ENCODE assay signal across 8 cellular contexts in the genomic region with DNA sequence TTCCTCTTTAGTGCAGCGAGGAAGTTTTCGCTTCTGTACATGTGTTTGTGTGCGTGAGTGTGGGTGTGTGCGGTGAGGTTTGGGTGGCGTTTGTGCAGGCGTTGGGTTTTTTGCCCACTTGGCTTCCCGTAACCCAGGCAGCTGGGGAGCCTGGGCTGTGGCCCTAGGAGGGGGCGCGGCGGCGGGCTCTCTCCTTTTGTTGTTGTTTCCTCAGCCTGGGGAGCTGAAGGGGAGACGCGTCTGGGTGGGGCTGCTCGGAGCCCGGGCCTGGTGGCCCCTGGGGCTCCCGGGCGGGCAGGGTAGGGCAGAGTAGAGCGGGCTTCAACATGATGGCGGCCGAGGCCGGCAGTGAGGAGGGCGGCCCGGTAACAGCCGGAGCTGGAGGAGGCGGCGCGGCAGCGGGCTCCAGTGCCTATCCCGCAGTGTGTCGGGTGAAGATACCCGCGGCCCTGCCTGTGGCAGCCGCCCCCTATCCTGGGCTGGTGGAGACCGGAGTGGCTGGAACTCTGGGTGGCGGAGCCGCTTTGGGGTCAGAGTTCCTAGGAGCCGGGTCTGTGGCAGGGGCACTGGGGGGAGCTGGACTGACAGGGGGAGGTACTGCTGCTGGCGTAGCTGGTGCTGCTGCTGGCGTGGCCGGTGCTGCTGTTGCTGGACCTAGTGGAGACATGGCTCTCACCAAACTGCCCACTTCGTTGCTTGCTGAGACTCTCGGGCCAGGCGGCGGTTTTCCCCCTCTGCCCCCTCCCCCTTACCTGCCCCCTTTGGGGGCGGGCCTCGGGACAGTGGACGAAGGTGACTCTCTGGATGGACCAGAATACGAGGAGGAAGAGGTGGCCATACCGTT. TPM values are rescaled to one million over a fixed set of nuclear protein-coding genes. Genes with fewer than 3 reads are reported as not detected.
A peak's percentile ranks its signal among the peaks of the same experiment; 100 is the strongest.
DNase-seq lines count a peak whose midpoint lies in the region; ATAC-seq and TF ChIP-seq lines count a peak whose summit lies in the region.

No MANE protein-coding gene starts in this region.

- H3K27me3 ChIP-seq in mucosa of stomach (ENCODE audit: control insufficient read depth, insufficient read depth, low read length): no peaks in the 10 kb centered on the region

- H3K4me3 ChIP-seq in mucosa of stomach (ENCODE audit: low read length): peak overlapping the region; percentile 72

- ATAC-seq in GM18868 (IDR thresholded peaks at IDR 0.05; ENCODE audit: unreplicated experiment) (peak; percentile 56), HG03095 (IDR thresholded peaks at IDR 0.05; ENCODE audit: unreplicated experiment) (peak; percentile 49), esophagus mucosa (peak; percentile 82)

- no peaks in the 10 kb centered on the region for H3K36me3 ChIP-seq in mucosa of stomach (ENCODE audit: control insufficient read depth, insufficient read depth, low read length)

- peaks cover 10% of the 10 kb centered on the region for H3K4me1 ChIP-seq in mucosa of stomach (ENCODE audit: control insufficient read depth, insufficient read depth, low read length)

- H3K9me3 ChIP-seq in mucosa of stomach (ENCODE audit: control insufficient read depth, low read length): no peaks in the 10 kb centered on the region

- DNase-seq in AG09319 (ENCODE audit: extremely low read depth, low read depth): peak; percentile 25
- DNase-seq in NOMO-1 treated with DMSO at 0.1 percent for 48 hours (lab: John Stamatoyannopoulos, UW; ENCODE audit: unreplicated experiment): peak; percentile 83
- DNase-seq in activated T-cell treated with anti-CD3 and anti-CD28 coated beads, Interleukin-2, amount 50 U/mL, for 48 hours: peak; percentile 84 to 86
- DNase-seq in stimulated activated CD8-positive, alpha-beta memory T cell treated with anti-CD3 and anti-CD28 coated beads, Interleukin-7, amount 100 ng/mL, for 24 hours (ENCODE audit: low read depth): peak; percentile 46

- no peak for TF ChIP-seq CTCF in AG09319 (IDR thresholded peaks at IDR 0.05; ENCODE audit: low read depth, low read length)

- peak overlapping the region; percentile 95 for H3K9ac ChIP-seq in mucosa of stomach (ENCODE audit: low read length)

RNA-seq across cellular contexts. Expression of gene RASA1, which starts 0.7 kb away (rescaled TPM):
- total RNA-seq in esophagus mucosa: 18.4 TPM

Comparison
In these comparisons a context has a peak if more than half of its experiments do, and no peak if none do; other contexts are left out.
1. Peak in every context shown above with its lines: DNase-seq, ATAC-seq and H3K4me3 ChIP-seq.
2. DNase-seq: peak in every context shown above with its lines; median percentile 85 in activated T-cell treated with anti-CD3 and anti-CD28 coated beads, Interleukin-2, amount 50 U/mL, for 48 hours; 83 in NOMO-1 treated with DMSO at 0.1 percent for 48 hours; 46 in stimulated activated CD8-positive, alpha-beta memory T cell treated with anti-CD3 and anti-CD28 coated beads, Interleukin-7, amount 100 ng/mL, for 24 hours; 25 in AG09319.